ENCODE assay signal across 8 cellular contexts in the genomic region with DNA sequence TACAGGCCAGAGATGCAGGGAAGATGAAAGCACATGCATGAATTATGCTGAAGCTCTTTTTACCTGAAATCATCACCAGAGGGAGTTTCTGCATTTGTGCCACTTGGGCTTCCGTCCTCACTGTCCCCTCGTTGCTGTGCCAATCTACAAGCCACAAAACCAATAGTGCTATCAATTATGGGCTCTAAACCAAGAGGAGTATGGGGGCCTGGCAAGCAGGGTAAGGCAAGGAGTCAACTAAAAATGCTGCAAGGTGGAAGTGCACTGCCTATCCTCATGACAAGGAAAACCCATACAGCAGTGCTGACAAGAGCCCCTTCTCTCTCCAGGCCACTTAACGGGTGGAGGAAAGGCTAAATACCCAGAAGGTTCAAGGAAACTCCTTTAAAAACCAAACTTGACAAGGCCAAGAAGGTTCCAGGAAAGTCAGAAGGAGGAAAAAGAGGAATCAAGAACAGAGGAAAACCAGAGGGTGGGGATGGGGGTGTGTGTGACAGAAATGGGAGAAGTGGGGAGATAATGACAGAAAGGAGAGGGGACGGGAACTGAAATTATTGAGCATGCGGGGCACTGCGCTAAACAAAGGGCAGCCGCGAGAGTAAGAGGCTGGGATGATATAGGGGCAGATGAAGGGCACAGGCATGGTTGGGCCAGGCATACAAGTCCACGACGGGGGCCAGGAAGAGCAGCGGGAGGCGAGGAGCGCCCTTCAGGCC. TPM values are rescaled to one million over a fixed set of nuclear protein-coding genes. Genes with fewer than 3 reads are reported as not detected.
DNase-seq lines count a peak whose midpoint lies in the region; ATAC-seq and TF ChIP-seq lines count a peak whose summit lies in the region.

No MANE protein-coding gene starts in this region.

- H3K4me3 ChIP-seq in BJ (ENCODE audit: low read depth, low read length) (peak overlapping the region; percentile 44), epithelial cell of esophagus (ENCODE audit: low read length) (peak overlapping the region; percentile 81)
- H3K4me3 ChIP-seq in naive thymus-derived CD4-positive, alpha-beta T cell (ENCODE audit: low read length): peak overlapping the region; percentile 64

- no peaks in the 10 kb centered on the region; the same call in 1 of the 2 replicates for H3K36me3 ChIP-seq in BJ (ENCODE audit: control insufficient read depth, insufficient read depth, low read length)
- peaks cover 0 to 27% (median 0%) of the 10 kb centered on the region in 3 experiments for H3K36me3 ChIP-seq in naive thymus-derived CD4-positive, alpha-beta T cell (ENCODE audit: control insufficient read depth in 2 of 3, insufficient read depth in 3 of 3, low read length in 3 of 3)

- peaks cover 7% of the 10 kb centered on the region for H3K36me3 Mint-ChIP-seq in activated CD8-positive, alpha-beta T cell treated with anti-CD3 and anti-CD28 coated beads for 36 hours (ENCODE audit: low read depth)
- H3K36me3 Mint-ChIP-seq in naive thymus-derived CD4-positive, alpha-beta T cell: peaks cover 0 to 12% (median 0%) of the 10 kb centered on the region in 5 donors
- H3K36me3 Mint-ChIP-seq in type B pancreatic cell: peaks cover 3% of the 10 kb centered on the region

- peak; percentile 12 for ATAC-seq in GM19397 (IDR thresholded peaks at IDR 0.05; ENCODE audit: unreplicated experiment)
- peak; percentile 45 for ATAC-seq in activated CD8-positive, alpha-beta T cell treated with anti-CD3 and anti-CD28 coated beads for 36 hours
- peak; percentile 72 for ATAC-seq in naive thymus-derived CD4-positive, alpha-beta T cell

- CTCF ChIA-PET in BJ (lab: Yijun Ruan, JAX): interaction anchor here (1.0 kb wide), 1 partner anchor 11 kb away, joined by 3 read pairs; no protein-coding TSS in a partner anchor
- CTCF ChIA-PET in activated CD8-positive, alpha-beta T cell treated with anti-CD3 and anti-CD28 coated beads for 36 hours (lab: Charles Lee): interaction anchor here (0.8 to 2.0 kb wide), 9 partner anchors 9 to 334 kb away, joined by 3 to 6 read pairs (median 4); partner anchors contain the start of genes LRRC37B, PSMD11 and ZNF207
- CTCF ChIA-PET in naive thymus-derived CD4-positive, alpha-beta T cell (lab: Charles Lee): no interaction called here

- intact Hi-C loops in activated CD8-positive, alpha-beta T cell treated with anti-CD3 and anti-CD28 coated beads for 36 hours (cut with micrococcal nuclease): no loop called here
- intact Hi-C loops in naive thymus-derived CD4-positive, alpha-beta T cell (cut with micrococcal nuclease): loop anchor here (1.0 kb wide), 4 partner anchors 9 to 88 kb away; partner anchors contain the start of gene ZNF207 (in 2 of the 2)

- DNase-seq in BJ (ENCODE audit: low read depth): no peak
- DNase-seq in NCI-H146 treated with DMSO at 0.1 percent for 48 hours (lab: John Stamatoyannopoulos, UW; ENCODE audit: unreplicated experiment): peak; percentile 65
- peak; percentile 75 for DNase-seq in activated CD8-positive, alpha-beta T cell treated with anti-CD3 and anti-CD28 coated beads for 36 hours
- peak; percentile 47 for DNase-seq in epithelial cell of esophagus (ENCODE audit: low read depth)
- DNase-seq in naive thymus-derived CD4-positive, alpha-beta T cell: peak; percentile 24 to 72 (median 67)
- no peak for DNase-seq in type B pancreatic cell (ENCODE audit: extremely low spot score, unreplicated experiment)
- no peak for DNase-seq in hepatic stellate cell (ENCODE audit: low spot score)

- no peaks in the 10 kb centered on the region for H3K27me3 ChIP-seq in BJ (ENCODE audit: control insufficient read depth, insufficient read depth, low read length)
- H3K27me3 ChIP-seq in naive thymus-derived CD4-positive, alpha-beta T cell (ENCODE audit: control insufficient read depth in 2 of 2, insufficient read depth in 2 of 2, low read length in 2 of 2): no peaks in the 10 kb centered on the region

- H3K9me3 Mint-ChIP-seq in activated CD8-positive, alpha-beta T cell treated with anti-CD3 and anti-CD28 coated beads for 36 hours: no peaks in the 10 kb centered on the region
- no peaks in the 10 kb centered on the region for H3K9me3 Mint-ChIP-seq in naive thymus-derived CD4-positive, alpha-beta T cell
- H3K9me3 Mint-ChIP-seq in type B pancreatic cell: no peaks in the 10 kb centered on the region

- H3K4me3 Mint-ChIP-seq in activated CD8-positive, alpha-beta T cell treated with anti-CD3 and anti-CD28 coated beads for 36 hours: peak overlapping the region; percentile 88
- H3K4me3 Mint-ChIP-seq in naive thymus-derived CD4-positive, alpha-beta T cell: peak overlapping the region; percentile 83 to 94 (median 92)
- peak overlapping the region; percentile 97 for H3K4me3 Mint-ChIP-seq in type B pancreatic cell

- no peaks in the 10 kb centered on the region for H3K27me3 Mint-ChIP-seq in activated CD8-positive, alpha-beta T cell treated with anti-CD3 and anti-CD28 coated beads for 36 hours
- no peaks in the 10 kb centered on the region for H3K27me3 Mint-ChIP-seq in naive thymus-derived CD4-positive, alpha-beta T cell
- no peaks in the 10 kb centered on the region for H3K27me3 Mint-ChIP-seq in type B pancreatic cell

- H3K27ac ChIP-seq in naive thymus-derived CD4-positive, alpha-beta T cell (ENCODE audit: low read depth, low read length): peak overlapping the region; percentile 80

- H3K27ac Mint-ChIP-seq in activated CD8-positive, alpha-beta T cell treated with anti-CD3 and anti-CD28 coated beads for 36 hours: peak overlapping the region; percentile 95
- H3K27ac Mint-ChIP-seq in naive thymus-derived CD4-positive, alpha-beta T cell: peak overlapping the region; percentile 83 to 96 (median 92)
- peak overlapping the region; percentile 87 for H3K27ac Mint-ChIP-seq in type B pancreatic cell

- TF ChIP-seq CTCF in BJ (IDR thresholded peaks at IDR 0.05; ENCODE audit: insufficient read depth, low read depth, low read length) (peak; percentile 26; the same call in 1 of the 2 replicates), epithelial cell of esophagus (IDR thresholded peaks at IDR 0.05; ENCODE audit: insufficient read depth, low read depth, low read length, missing control alignments) (peak; percentile 47), type B pancreatic cell (conservative IDR thresholded peaks at IDR 0.05) (peak; percentile 48)
- peak; percentile 24 for TF ChIP-seq CTCF in activated CD8-positive, alpha-beta T cell treated with anti-CD3 and anti-CD28 coated beads for 36 hours (IDR thresholded peaks at IDR 0.05)

- H3K4me1 ChIP-seq in naive thymus-derived CD4-positive, alpha-beta T cell (ENCODE audit: control insufficient read depth in 2 of 2, insufficient read depth in 2 of 2, low read length in 2 of 2): peaks cover 5 to 9% of the 10 kb centered on the region in 2 donors

- H3K9me3 ChIP-seq in naive thymus-derived CD4-positive, alpha-beta T cell (ENCODE audit: control insufficient read depth in 2 of 3, low read length in 3 of 3): no peaks in the 10 kb centered on the region

- H3K4me1 Mint-ChIP-seq in activated CD8-positive, alpha-beta T cell treated with anti-CD3 and anti-CD28 coated beads for 36 hours (ENCODE audit: low read depth): peaks cover 16% of the 10 kb centered on the region
- peaks cover 19 to 33% (median 25%) of the 10 kb centered on the region in 7 donors for H3K4me1 Mint-ChIP-seq in naive thymus-derived CD4-positive, alpha-beta T cell
- H3K4me1 Mint-ChIP-seq in type B pancreatic cell (ENCODE audit: unreplicated experiment): peaks cover 12% of the 10 kb centered on the region

- POLR2A ChIA-PET in BJ (lab: Charles Lee): no interaction called here
- POLR2A ChIA-PET in activated CD8-positive, alpha-beta T cell treated with anti-CD3 and anti-CD28 coated beads for 36 hours (lab: Charles Lee): interaction anchor here (1.1 to 2.4 kb wide), 5 partner anchors 10 to 103 kb away, joined by 4 to 18 read pairs (median 6); partner anchors contain the start of genes PSMD11 and ZNF207
- POLR2A ChIA-PET in naive thymus-derived CD4-positive, alpha-beta T cell (lab: Charles Lee): interaction anchor here (0.6 to 1.8 kb wide), 7 partner anchors 8 to 103 kb away, joined by 3 to 11 read pairs (median 4); partner anchors contain the start of genes PSMD11 and ZNF207

RNA-seq across cellular contexts. Expression of gene C17orf75, which starts 0.7 kb away (rescaled TPM):
- polyA plus RNA-seq in BJ (2011; rRNA removed): 9.6 and 13.7 TPM in 2 replicates
- 8.7 and 10.6 TPM in 2 replicates for polyA minus RNA-seq in BJ (2011; rRNA and poly(A)+ RNA removed)
- total RNA-seq in activated CD8-positive, alpha-beta T cell treated with anti-CD3 and anti-CD28 coated beads for 36 hours: 10 to 100 TPM; 30.8 to 32.7 TPM
- total RNA-seq in naive thymus-derived CD4-positive, alpha-beta T cell: 10 to 100 TPM; 14.2 to 22.0 (median 17.9) TPM
- 10 to 100 TPM in 1 of 2 donors, 1 to 10 TPM in 1; 9.6 to 12.6 TPM for polyA plus RNA-seq in naive thymus-derived CD4-positive, alpha-beta T cell
- 19.4 and 31.0 TPM in 2 replicates for total RNA-seq in type B pancreatic cell (ENCODE audit: low replicate concordance)

RNA-seq across cellular contexts. Expression of gene ZNF207, which starts 8.7 kb away (rescaled TPM):
- 165 and 179 TPM in 2 replicates for polyA plus RNA-seq in BJ (2011; rRNA removed)
- 129 and 223 TPM in 2 replicates for polyA minus RNA-seq in BJ (2011; rRNA and poly(A)+ RNA removed)
- total RNA-seq in activated CD8-positive, alpha-beta T cell treated with anti-CD3 and anti-CD28 coated beads for 36 hours: 100 to 1,000 TPM; 189 to 201 TPM
- total RNA-seq in naive thymus-derived CD4-positive, alpha-beta T cell: 100 to 1,000 TPM; 248 to 288 (median 281) TPM
- 100 to 1,000 TPM; 168 to 169 TPM for polyA plus RNA-seq in naive thymus-derived CD4-positive, alpha-beta T cell
- 151 and 206 TPM in 2 replicates for total RNA-seq in type B pancreatic cell (ENCODE audit: low replicate concordance)

Comparison
In these comparisons a context has a peak if more than half of its experiments do, and no peak if none do; other contexts are left out.
1. DNase-seq: peak in NCI-H146 treated with DMSO at 0.1 percent for 48 hours (single experiment), activated CD8-positive, alpha-beta T cell treated with anti-CD3 and anti-CD28 coated beads for 36 hours (single experiment), epithelial cell of esophagus (single experiment) and naive thymus-derived CD4-positive, alpha-beta T cell (9 of 9); none in BJ (single experiment), type B pancreatic cell (single experiment) and hepatic stellate cell (single experiment).
2. ATAC-seq: peak in every context shown above with its lines; median percentile 72 in naive thymus-derived CD4-positive, alpha-beta T cell; 45 in activated CD8-positive, alpha-beta T cell treated with anti-CD3 and anti-CD28 coated beads for 36 hours; 12 in GM19397.
3. Peak in every context shown above with its lines, with median percentiles within 50 percentile points of each other: H3K4me3 ChIP-seq, CTCF ChIP-seq, H3K27ac Mint-ChIP-seq and H3K4me3 Mint-ChIP-seq.